Comparison of ENCODE assay signal across 8 cellular contexts in genomic region chr11:57648791-57649735, GRCh38. TPM values are rescaled to one million over a fixed set of nuclear protein-coding genes. Genes with fewer than 3 reads are reported as not detected.
DNase-seq lines count a peak whose midpoint lies in the region; ATAC-seq lines count a peak whose summit lies in the region.

No MANE protein-coding gene starts in this region.

- no peaks in the 10 kb centered on the region for H3K27me3 ChIP-seq in iPS-15b (ENCODE audit: control insufficient read depth, insufficient read depth, low read length)

- peak; percentile 8 for ATAC-seq in stimulated activated naive CD8-positive, alpha-beta T cell treated with anti-CD3 and anti-CD28 coated beads, Interleukin-15, Interleukin-2, amounts not matched to agents 100 U/mL and 50 U/mL, for 24 hours
- ATAC-seq in activated CD4-positive, CD25-positive, alpha-beta regulatory T cell treated with anti-CD3 and anti-CD28 coated beads, Interleukin-2, amount 50 U/mL, for 24 hours: no peak
- ATAC-seq in GM21786 (IDR thresholded peaks at IDR 0.05; ENCODE audit: unreplicated experiment): no peak
- ATAC-seq in GM18870 (IDR thresholded peaks at IDR 0.05; ENCODE audit: unreplicated experiment): no peak

- DNase-seq in activated CD4-positive, alpha-beta T cell treated with anti-CD3 and anti-CD28 coated beads, Interleukin-2, amount 10 ng/mL, durations not matched to agents 24 days and 14 days: peak; percentile 62
- DNase-seq in activated CD4-positive, alpha-beta T cell treated with anti-CD3 and anti-CD28 coated beads for 48 hours: no peak
- peak; percentile 23 for DNase-seq in activated naive CD4-positive, alpha-beta T cell treated with anti-CD3 and anti-CD28 coated beads, Interleukin-2, amount 50 U/mL, for 16 hours
- no peak for DNase-seq in stimulated activated naive CD8-positive, alpha-beta T cell treated with anti-CD3 and anti-CD28 coated beads, Interleukin-15, Interleukin-2, amounts not matched to agents 100 U/mL and 50 U/mL, for 24 hours

- H3K9me3 ChIP-seq in iPS-15b (ENCODE audit: control insufficient read depth, insufficient read depth, low read length): no peaks in the 10 kb centered on the region

- peaks cover 40% of the 10 kb centered on the region for H3K4me1 ChIP-seq in iPS-15b (ENCODE audit: control insufficient read depth, insufficient read depth, low read length)

- peak overlapping the region; percentile 70 for H3K27ac Mint-ChIP-seq in activated CD4-positive, alpha-beta T cell treated with anti-CD3 and anti-CD28 coated beads, Interleukin-2, amount 10 ng/mL, durations not matched to agents 24 days and 14 days

- H3K27me3 Mint-ChIP-seq in activated CD4-positive, alpha-beta T cell treated with anti-CD3 and anti-CD28 coated beads, Interleukin-2, amount 10 ng/mL, durations not matched to agents 24 days and 14 days: peaks cover 37% of the 10 kb centered on the region

- peak overlapping the region; percentile 86 for H3K4me3 Mint-ChIP-seq in activated CD4-positive, alpha-beta T cell treated with anti-CD3 and anti-CD28 coated beads, Interleukin-2, amount 10 ng/mL, durations not matched to agents 24 days and 14 days

- peaks cover 53% of the 10 kb centered on the region for H3K4me1 Mint-ChIP-seq in activated CD4-positive, alpha-beta T cell treated with anti-CD3 and anti-CD28 coated beads, Interleukin-2, amount 10 ng/mL, durations not matched to agents 24 days and 14 days

- H3K9me3 Mint-ChIP-seq in activated CD4-positive, alpha-beta T cell treated with anti-CD3 and anti-CD28 coated beads, Interleukin-2, amount 10 ng/mL, durations not matched to agents 24 days and 14 days: no peaks in the 10 kb centered on the region

- peak overlapping the region; percentile 50 for H3K9ac ChIP-seq in iPS-15b (ENCODE audit: low read depth, low read length)

- intact Hi-C loops in activated CD4-positive, alpha-beta T cell treated with anti-CD3 and anti-CD28 coated beads, Interleukin-2, amount 10 ng/mL, durations not matched to agents 24 days and 14 days (cut with micrococcal nuclease): loop anchor here (1.0 to 5.0 kb wide), 2 partner anchors 8 to 312 kb away; partner anchors contain the start of genes CLP1, P2RX3 and SSRP1

- H3K4me3 ChIP-seq in iPS-15b (ENCODE audit: low read depth, low read length): peak overlapping the region; percentile 68

- no peaks in the 10 kb centered on the region for H3K36me3 ChIP-seq in iPS-15b (ENCODE audit: control insufficient read depth, insufficient read depth, low read length)

- H3K36me3 Mint-ChIP-seq in activated CD4-positive, alpha-beta T cell treated with anti-CD3 and anti-CD28 coated beads, Interleukin-2, amount 10 ng/mL, durations not matched to agents 24 days and 14 days (ENCODE audit: low read depth): no peaks in the 10 kb centered on the region

RNA-seq across cellular contexts. Expression of gene YPEL4, which starts 0.6 kb away (rescaled TPM):
- total RNA-seq in activated CD4-positive, alpha-beta T cell treated with anti-CD3 and anti-CD28 coated beads, Interleukin-2, amount 10 ng/mL, durations not matched to agents 24 days and 14 days: 0.40 and 0.47 TPM in 2 replicates

RNA-seq across cellular contexts. Expression of gene CLP1, which starts 8.5 kb away (rescaled TPM):
- total RNA-seq in activated CD4-positive, alpha-beta T cell treated with anti-CD3 and anti-CD28 coated beads, Interleukin-2, amount 10 ng/mL, durations not matched to agents 24 days and 14 days: 18.5 and 19.8 TPM in 2 replicates

RNA-seq across cellular contexts. Expression of gene ZDHHC5, which starts 18.9 kb away (rescaled TPM):
- total RNA-seq in activated CD4-positive, alpha-beta T cell treated with anti-CD3 and anti-CD28 coated beads, Interleukin-2, amount 10 ng/mL, durations not matched to agents 24 days and 14 days: 78.4 and 80.9 TPM in 2 replicates

RNA-seq across cellular contexts. Expression of gene SERPING1, which starts 51.6 kb away (rescaled TPM):
- 0.14 and 0.28 TPM in 2 replicates for total RNA-seq in activated CD4-positive, alpha-beta T cell treated with anti-CD3 and anti-CD28 coated beads, Interleukin-2, amount 10 ng/mL, durations not matched to agents 24 days and 14 days

Comparison
In these comparisons a context has a peak if more than half of its experiments do, and no peak if none do; other contexts are left out.
1. DNase-seq: peak in activated CD4-positive, alpha-beta T cell treated with anti-CD3 and anti-CD28 coated beads, Interleukin-2, amount 10 ng/mL, durations not matched to agents 24 days and 14 days (single experiment) and activated naive CD4-positive, alpha-beta T cell treated with anti-CD3 and anti-CD28 coated beads, Interleukin-2, amount 50 U/mL, for 16 hours (single experiment); none in activated CD4-positive, alpha-beta T cell treated with anti-CD3 and anti-CD28 coated beads for 48 hours (single experiment) and stimulated activated naive CD8-positive, alpha-beta T cell treated with anti-CD3 and anti-CD28 coated beads, Interleukin-15, Interleukin-2, amounts not matched to agents 100 U/mL and 50 U/mL, for 24 hours (single experiment).